Comparison of ENCODE assay signal across 32 cellular contexts in the genomic region with DNA sequence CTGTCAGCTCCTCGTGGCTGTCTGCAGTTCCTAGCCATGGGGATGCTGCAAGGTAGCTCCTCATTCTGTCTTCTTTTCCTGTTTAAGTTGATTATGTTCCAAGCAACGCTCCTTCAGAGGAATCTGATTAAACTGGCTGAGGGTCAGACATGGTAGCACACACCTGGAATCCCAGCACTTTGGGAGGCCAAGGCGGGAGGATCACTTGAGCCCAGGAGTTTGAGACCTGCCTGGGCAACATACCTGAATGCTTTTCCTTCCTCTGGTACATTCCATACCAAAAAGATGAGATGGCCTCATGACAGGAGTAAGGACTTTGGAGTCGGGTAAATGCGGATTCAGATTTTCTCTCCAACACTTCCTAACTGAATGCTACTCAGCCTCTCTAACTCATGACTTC.
"Had no signal": no experiment of that assay in that cellular context is flagged by ENCODE, and none has a peak within 500 bp of the region (broad histone marks: within the 10 kb centered on the region; RNA-seq: fewer than 3 reads in every experiment).

No MANE protein-coding gene starts in this region.

- H3K36me3 Mint-ChIP-seq: activated CD8-positive, alpha-beta memory T cell treated with anti-CD3 and anti-CD28 coated beads, Interleukin-2, amount 10 ng/mL, durations not matched to agents 7 days and 5 days; activated naive CD4-positive, alpha-beta T cell treated with anti-CD3 and anti-CD28 coated beads, Interleukin-2, amount 10 ng/mL, durations not matched to agents 7 days and 5 days; activated naive CD4-positive, alpha-beta T cell treated with anti-CD3 and anti-CD28 coated beads, Interleukin-2, amount 50 U/mL, for 24 hours; activated naive CD8-positive, alpha-beta T cell; activated naive CD8-positive, alpha-beta T cell treated with anti-CD3 and anti-CD28 coated beads, Interleukin-2, amount 10 ng/mL, durations not matched to agents 7 days and 5 days; brain; T-cell had no signal

- H3K27ac ChIP-seq: ascending aorta, VCaP had no signal

- H3K9me3 ChIP-seq: ascending aorta had no signal

- H3K27me3 ChIP-seq: ascending aorta had no signal

- H3K9me3 Mint-ChIP-seq: activated CD4-positive, alpha-beta memory T cell treated with anti-CD3 and anti-CD28 coated beads, Interleukin-2, amount 10 ng/mL, durations not matched to agents 7 days and 5 days; activated CD4-positive, alpha-beta T cell treated with anti-CD3 and anti-CD28 coated beads, Interleukin-2, amount 10 ng/mL, durations not matched to agents 7 days and 5 days; activated naive CD4-positive, alpha-beta T cell treated with anti-CD3 and anti-CD28 coated beads, Interleukin-2, amount 10 ng/mL, durations not matched to agents 7 days and 5 days; activated naive CD4-positive, alpha-beta T cell treated with anti-CD3 and anti-CD28 coated beads, Interleukin-2, amount 50 U/mL, for 24 hours; activated naive CD8-positive, alpha-beta T cell treated with anti-CD3 and anti-CD28 coated beads, Interleukin-2, amount 10 ng/mL, durations not matched to agents 7 days and 5 days; activated naive CD8-positive, alpha-beta T cell treated with anti-CD3 and anti-CD28 coated beads, Interleukin-2, amount 50 U/mL, for 24 hours; activated T-cell treated with anti-CD3 and anti-CD28 coated beads, Interleukin-2, amount 50 U/mL, for 24 hours; activated T-helper 2 cell treated with anti-CD3 and anti-CD28 coated beads, Interferon-gamma antibody, Interleukin-2, Interleukin-4, amounts not matched to agents 10 μg/mL and 5 μg/mL and 100 μg/mL, durations not matched to agents 14 hours and 24 hours and 36 hours; T-cell had no signal

- H3K27me3 Mint-ChIP-seq: activated CD4-positive, alpha-beta memory T cell treated with anti-CD3 and anti-CD28 coated beads, Interleukin-2, amount 10 ng/mL, durations not matched to agents 7 days and 5 days; activated CD4-positive, alpha-beta T cell treated with anti-CD3 and anti-CD28 coated beads for 36 hours; activated CD4-positive, alpha-beta T cell treated with anti-CD3 and anti-CD28 coated beads, Interleukin-2, amount 10 ng/mL, durations not matched to agents 7 days and 5 days; activated CD8-positive, alpha-beta memory T cell treated with anti-CD3 and anti-CD28 coated beads, Interleukin-2, amount 10 ng/mL, durations not matched to agents 7 days and 5 days; activated naive CD4-positive, alpha-beta T cell treated with anti-CD3 and anti-CD28 coated beads, Interleukin-2, amount 10 ng/mL, durations not matched to agents 7 days and 5 days; activated naive CD4-positive, alpha-beta T cell treated with anti-CD3 and anti-CD28 coated beads, Interleukin-2, amount 50 U/mL, for 24 hours; activated naive CD8-positive, alpha-beta T cell; activated naive CD8-positive, alpha-beta T cell treated with anti-CD3 and anti-CD28 coated beads, Interleukin-2, amount 10 ng/mL, durations not matched to agents 7 days and 5 days; activated naive CD8-positive, alpha-beta T cell treated with anti-CD3 and anti-CD28 coated beads, Interleukin-2, amount 50 U/mL, for 24 hours; activated T-cell treated with anti-CD3 and anti-CD28 coated beads, Interleukin-2, amount 50 U/mL, for 24 hours; brain; T-cell; T-helper 17 cell had no signal

- H3K27ac Mint-ChIP-seq: activated CD4-positive, alpha-beta memory T cell treated with anti-CD3 and anti-CD28 coated beads, Interleukin-2, amount 10 ng/mL, durations not matched to agents 7 days and 5 days; activated CD4-positive, alpha-beta T cell treated with anti-CD3 and anti-CD28 coated beads for 36 hours; activated CD4-positive, alpha-beta T cell treated with anti-CD3 and anti-CD28 coated beads, Interleukin-2, amount 10 ng/mL, durations not matched to agents 7 days and 5 days; activated CD8-positive, alpha-beta memory T cell treated with anti-CD3 and anti-CD28 coated beads, Interleukin-2, amount 10 ng/mL, durations not matched to agents 7 days and 5 days; activated CD8-positive, alpha-beta T cell treated with anti-CD3 and anti-CD28 coated beads, Interleukin-2, amount 10 ng/mL, durations not matched to agents 7 days and 5 days; activated naive CD4-positive, alpha-beta T cell treated with anti-CD3 and anti-CD28 coated beads, Interleukin-2, amount 10 ng/mL, durations not matched to agents 7 days and 5 days; activated naive CD8-positive, alpha-beta T cell; activated naive CD8-positive, alpha-beta T cell treated with anti-CD3 and anti-CD28 coated beads, Interleukin-2, amount 10 ng/mL, durations not matched to agents 7 days and 5 days; activated naive CD8-positive, alpha-beta T cell treated with anti-CD3 and anti-CD28 coated beads, Interleukin-2, amount 50 U/mL, for 24 hours; activated T-cell treated with anti-CD3 and anti-CD28 coated beads, Interleukin-2, amount 50 U/mL, for 24 hours; activated T-helper 2 cell treated with anti-CD3 and anti-CD28 coated beads, Interferon-gamma antibody, Interleukin-2, Interleukin-4, amounts not matched to agents 10 μg/mL and 5 μg/mL and 100 μg/mL, durations not matched to agents 14 hours and 24 hours and 36 hours; brain; T-cell; T-helper 17 cell had no signal

- H3K4me1 Mint-ChIP-seq: activated CD4-positive, alpha-beta memory T cell treated with anti-CD3 and anti-CD28 coated beads, Interleukin-2, amount 10 ng/mL, durations not matched to agents 7 days and 5 days; activated CD4-positive, alpha-beta T cell treated with anti-CD3 and anti-CD28 coated beads for 36 hours; activated CD4-positive, alpha-beta T cell treated with anti-CD3 and anti-CD28 coated beads, Interleukin-2, amount 10 ng/mL, durations not matched to agents 7 days and 5 days; activated CD8-positive, alpha-beta memory T cell treated with anti-CD3 and anti-CD28 coated beads, Interleukin-2, amount 10 ng/mL, durations not matched to agents 7 days and 5 days; activated naive CD4-positive, alpha-beta T cell treated with anti-CD3 and anti-CD28 coated beads, Interleukin-2, amount 10 ng/mL, durations not matched to agents 7 days and 5 days; activated naive CD4-positive, alpha-beta T cell treated with anti-CD3 and anti-CD28 coated beads, Interleukin-2, amount 50 U/mL, for 24 hours; activated naive CD8-positive, alpha-beta T cell treated with anti-CD3 and anti-CD28 coated beads, Interleukin-2, amount 10 ng/mL, durations not matched to agents 7 days and 5 days; activated naive CD8-positive, alpha-beta T cell treated with anti-CD3 and anti-CD28 coated beads, Interleukin-2, amount 50 U/mL, for 24 hours; T-cell; T-helper 17 cell had no signal

- ATAC-seq: activated CD4-positive, alpha-beta T cell treated with anti-CD3 and anti-CD28 coated beads for 36 hours; activated CD4-positive, CD25-positive, alpha-beta regulatory T cell treated with anti-CD3 and anti-CD28 coated beads, Interleukin-2, amount 50 U/mL, for 24 hours; activated CD8-positive, alpha-beta memory T cell treated with anti-CD3 and anti-CD28 coated beads, Interleukin-2, amount 10 ng/mL, durations not matched to agents 7 days and 5 days; activated CD8-positive, alpha-beta T cell treated with anti-CD3 and anti-CD28 coated beads, Interleukin-2, amount 10 ng/mL, durations not matched to agents 7 days and 5 days; activated naive CD8-positive, alpha-beta T cell treated with anti-CD3 and anti-CD28 coated beads, Interleukin-2, amount 50 U/mL, for 24 hours; T-cell; T-helper 17 cell had no signal

- DNase-seq: activated CD4-positive, alpha-beta memory T cell treated with anti-CD3 and anti-CD28 coated beads, Interleukin-2, amount 10 ng/mL, durations not matched to agents 7 days and 5 days; activated CD4-positive, alpha-beta T cell treated with anti-CD3 and anti-CD28 coated beads for 1 hour; activated CD4-positive, alpha-beta T cell treated with anti-CD3 and anti-CD28 coated beads for 36 hours; activated CD4-positive, alpha-beta T cell treated with anti-CD3 and anti-CD28 coated beads for 48 hours; activated CD4-positive, alpha-beta T cell treated with anti-CD3 and anti-CD28 coated beads, Interleukin-2, amount 10 ng/mL, durations not matched to agents 7 days and 5 days; activated CD4-positive, alpha-beta T cell treated with anti-CD3 and anti-CD28 coated beads, Interleukin-2, amount 50 U/mL, for 48 hours; activated CD4-positive, CD25-positive, alpha-beta regulatory T cell; activated CD8-positive, alpha-beta memory T cell treated with anti-CD3 and anti-CD28 coated beads for 24 hours; activated CD8-positive, alpha-beta memory T cell treated with anti-CD3 and anti-CD28 coated beads, Interleukin-2, amount 10 ng/mL, durations not matched to agents 7 days and 5 days; activated CD8-positive, alpha-beta memory T cell treated with anti-CD3 and anti-CD28 coated beads, Interleukin-2, amount 50 U/mL, for 48 hours; activated CD8-positive, alpha-beta T cell treated with anti-CD3 and anti-CD28 coated beads, Interleukin-2, amount 10 ng/mL, durations not matched to agents 7 days and 5 days; activated effector memory CD4-positive, alpha-beta T cell treated with Interleukin-2 at 50 U/mL for 16 hours; activated gamma-delta T cell; activated naive CD4-positive, alpha-beta T cell treated with anti-CD3 and anti-CD28 coated beads, Interleukin-2, amount 10 ng/mL, durations not matched to agents 7 days and 5 days; activated naive CD4-positive, alpha-beta T cell treated with Interleukin-2 at 50 U/mL for 16 hours; activated naive CD8-positive, alpha-beta T cell treated with anti-CD3 and anti-CD28 coated beads, Interleukin-2, amount 10 ng/mL, durations not matched to agents 7 days and 5 days; activated naive CD8-positive, alpha-beta T cell treated with anti-CD3 and anti-CD28 coated beads, Interleukin-2, amount 50 U/mL, for 24 hours; activated T-cell treated with anti-CD3 and anti-CD28 coated beads, Interleukin-2, amount 50 U/mL, for 24 hours; activated T-cell treated with anti-CD3 and anti-CD28 coated beads, Interleukin-2, amount 50 U/mL, for 48 hours; amygdala; anterior cingulate cortex; central memory CD4-positive, alpha-beta T cell; T-cell; T-helper 17 cell had no signal

- FAIRE-seq: TTC549 had no signal

- H3K4me3 Mint-ChIP-seq: activated CD4-positive, alpha-beta memory T cell treated with anti-CD3 and anti-CD28 coated beads, Interleukin-2, amount 10 ng/mL, durations not matched to agents 7 days and 5 days; activated CD4-positive, alpha-beta T cell treated with anti-CD3 and anti-CD28 coated beads for 36 hours; activated CD4-positive, alpha-beta T cell treated with anti-CD3 and anti-CD28 coated beads, Interleukin-2, amount 10 ng/mL, durations not matched to agents 7 days and 5 days; activated CD8-positive, alpha-beta memory T cell treated with anti-CD3 and anti-CD28 coated beads, Interleukin-2, amount 10 ng/mL, durations not matched to agents 7 days and 5 days; activated CD8-positive, alpha-beta T cell treated with anti-CD3 and anti-CD28 coated beads, Interleukin-2, amount 10 ng/mL, durations not matched to agents 7 days and 5 days; activated naive CD4-positive, alpha-beta T cell treated with anti-CD3 and anti-CD28 coated beads, Interleukin-2, amount 10 ng/mL, durations not matched to agents 7 days and 5 days; activated naive CD4-positive, alpha-beta T cell treated with anti-CD3 and anti-CD28 coated beads, Interleukin-2, amount 50 U/mL, for 24 hours; activated naive CD8-positive, alpha-beta T cell; activated naive CD8-positive, alpha-beta T cell treated with anti-CD3 and anti-CD28 coated beads, Interleukin-2, amount 10 ng/mL, durations not matched to agents 7 days and 5 days; activated naive CD8-positive, alpha-beta T cell treated with anti-CD3 and anti-CD28 coated beads, Interleukin-2, amount 50 U/mL, for 24 hours; activated T-cell treated with anti-CD3 and anti-CD28 coated beads, Interleukin-2, amount 50 U/mL, for 24 hours; brain; T-cell; T-helper 17 cell had no signal

- H3K4me3 ChIP-seq: ascending aorta had no signal

- H3K36me3 ChIP-seq: ascending aorta had no signal

- H3K4me1 ChIP-seq: ascending aorta had no signal
